In genomic region chr21:37220981-37221664, GRCh38 we compare ENCODE assay signal across 8 cellular contexts.
DNase-seq lines count a peak whose midpoint lies in the region; ATAC-seq and TF ChIP-seq lines count a peak whose summit lies in the region.

No MANE protein-coding gene starts in this region.

- DNase-seq in AG10803 (ENCODE audit: low read depth) (peak; percentile 90), NCI-H446 (lab: John Stamatoyannopoulos, UW) (peak; percentile 18 to 71), choroid plexus epithelial cell (ENCODE audit: low read depth) (peak; percentile 94)
- peak; percentile 93 to 97 for DNase-seq in activated CD4-positive, alpha-beta T cell treated with anti-CD3 and anti-CD28 coated beads for 24 hours (ENCODE audit: low read depth in 2 of 2)
- peak; percentile 94 to 97 for DNase-seq in stimulated activated CD4-positive, alpha-beta T cell treated with anti-CD3 and anti-CD28 coated beads, Interleukin-1b, Interleukin-23, amount 100 ng/mL, for 4 hours (ENCODE audit: low read depth in 2 of 2)

- ATAC-seq in GM19023 (IDR thresholded peaks at IDR 0.05; ENCODE audit: unreplicated experiment) (peak; percentile 93), HG03196 (IDR thresholded peaks at IDR 0.05; ENCODE audit: unreplicated experiment) (peak; percentile 86)

- H3K27ac ChIP-seq in layer of hippocampus (ENCODE audit: low read depth, low read length), result peak overlapping the region; percentile 77

- no peaks in the 10 kb centered on the region for H3K27me3 ChIP-seq in layer of hippocampus (ENCODE audit: control insufficient read depth, insufficient read depth, low read length)

- peak overlapping the region; percentile 72 for H3K4me3 ChIP-seq in AG10803 (ENCODE audit: low read length)
- peak overlapping the region; percentile 71 for H3K4me3 ChIP-seq in choroid plexus epithelial cell (ENCODE audit: low read depth, low read length)

- TF ChIP-seq CTCF in AG10803 (conservative IDR thresholded peaks at IDR 0.05; ENCODE audit: low read length) (peak; percentile 46), choroid plexus epithelial cell (conservative IDR thresholded peaks at IDR 0.05; ENCODE audit: low read depth, low read length) (peak; percentile 65)

Comparison
In these comparisons a context has a peak if more than half of its experiments do, and no peak if none do; other contexts are left out.
1. Peak in every context shown above with its lines: DNase-seq, ATAC-seq, H3K4me3 ChIP-seq and H3K27ac ChIP-seq.
2. DNase-seq: peak in every context shown above with its lines; median percentile 96 in stimulated activated CD4-positive, alpha-beta T cell treated with anti-CD3 and anti-CD28 coated beads, Interleukin-1b, Interleukin-23, amount 100 ng/mL, for 4 hours; 95 in activated CD4-positive, alpha-beta T cell treated with anti-CD3 and anti-CD28 coated beads for 24 hours; 94 in choroid plexus epithelial cell; 90 in AG10803; 44 in NCI-H446.